In genomic region chr6:24537771-24538385, GRCh38 we compare ENCODE assay signal across 17 cellular contexts.
"Had no signal": no experiment of that assay in that cellular context is flagged by ENCODE, and none has a peak within 500 bp of the region (broad histone marks: within the 10 kb centered on the region; RNA-seq: fewer than 3 reads in every experiment).

No MANE protein-coding gene starts in this region.

- H3K36me3 ChIP-seq: prostate gland, uterus had no signal

- H3K4me3 ChIP-seq: esophagus squamous epithelium, left ventricle myocardium inferior, prostate gland, right lobe of liver, thyroid gland, uterus had no signal

- DNase-seq: activated CD4-positive, alpha-beta memory T cell treated with anti-CD3 and anti-CD28 coated beads, Interleukin-2, amount 10 ng/mL, durations not matched to agents 7 days and 5 days; activated CD8-positive, alpha-beta memory T cell treated with anti-CD3 and anti-CD28 coated beads, Interleukin-2, amount 50 U/mL, for 48 hours; activated naive CD4-positive, alpha-beta T cell treated with Interleukin-2 at 50 U/mL for 16 hours; endodermal cell; esophagus squamous epithelium; foreskin fibroblast; head of caudate nucleus; left ventricle myocardium inferior; mesendoderm; occipital lobe; right lobe of liver; T-helper 9 cell; thyroid gland; uterus had no signal

- H3K4me1 ChIP-seq: esophagus squamous epithelium, left ventricle myocardium inferior, right lobe of liver, thyroid gland, uterus had no signal

- FAIRE-seq: islet of Langerhans had no signal

- ATAC-seq: right lobe of liver; stimulated activated effector memory CD8-positive, alpha-beta T cell treated with anti-CD3 and anti-CD28 coated beads, Interleukin-12 subunit alpha, Interleukin-12 subunit beta, amount 100 ng/mL, for 72 hours had no signal

- H3K27me3 ChIP-seq: esophagus squamous epithelium, right lobe of liver, thyroid gland, uterus had no signal

- H3K9me3 ChIP-seq: esophagus squamous epithelium, left ventricle myocardium inferior, prostate gland, right lobe of liver, thyroid gland, uterus had no signal

- H3K27ac ChIP-seq: esophagus squamous epithelium, left ventricle myocardium inferior, prostate gland, right lobe of liver, thyroid gland, uterus had no signal
